ENCODE assay signal across 13 cellular contexts in genomic region chr18:8747440-8747937, GRCh38. TPM values are rescaled to one million over a fixed set of nuclear protein-coding genes. Genes with fewer than 3 reads are reported as not detected.
A peak's percentile ranks its signal among the peaks of the same experiment; 100 is the strongest.
DNase-seq lines count a peak whose midpoint lies in the region; ATAC-seq and TF ChIP-seq lines count a peak whose summit lies in the region.
"Had no signal": no experiment of that assay in that cellular context is flagged by ENCODE, and none has a peak within 500 bp of the region (broad histone marks: within the 10 kb centered on the region; RNA-seq: fewer than 3 reads in every experiment).

No MANE protein-coding gene starts in this region.

- H3K27ac Mint-ChIP-seq in activated T-helper 17 cell treated with anti-CD3 and anti-CD28 coated beads, Interleukin-2, amount 50 U/mL, for 72 hours, result no peak overlapping the region
- no peak overlapping the region for H3K27ac Mint-ChIP-seq in CD14-positive monocyte

- H3K27me3 ChIP-seq in GM23248 (replicated peaks; ENCODE audit: insufficient read depth) (no peaks in the 10 kb centered on the region), stomach (no peaks in the 10 kb centered on the region)
- H3K27me3 ChIP-seq: hepatocyte had no signal

- H3K9me2 ChIP-seq in GM23248 (ENCODE audit: insufficient read depth), result no peaks in the 10 kb centered on the region

- peaks cover 67% of the 10 kb centered on the region for H3F3A ChIP-seq in GM23248 (ENCODE audit: insufficient read depth)

- H3K9me3 Mint-ChIP-seq in activated T-helper 17 cell treated with anti-CD3 and anti-CD28 coated beads, Interleukin-2, amount 50 U/mL, for 72 hours, result peaks cover 6% of the 10 kb centered on the region
- H3K9me3 Mint-ChIP-seq in CD14-positive monocyte, result peaks cover 0 to 7% (median 2%) of the 10 kb centered on the region in 7 donors

- H3K9me3 ChIP-seq in GM23248 (ENCODE audit: low read depth), result no peaks in the 10 kb centered on the region
- H3K9me3 ChIP-seq in stomach, result no peaks in the 10 kb centered on the region

- WGBS in GM23248 (ENCODE audit: low coverage in 1 of 2, low lambda C conversion rate in 2 of 2, missing lambda C conversion rate in 2 of 2), 2 experiments, result 0 to 3% methylated on average over 6 of the region's 6 CpGs
- WGBS in stomach, 5 donors, result 57 to 83% (median 77%) methylated on average over 5 to 6 of the region's 6 CpGs

- 0 out of 2 replicates have a peak, but pooled peaks cover 5% of the 10 kb centered on the region for H3K36me3 ChIP-seq in GM23248 (ENCODE audit: low read depth)
- H3K36me3 ChIP-seq in stomach, result no peaks in the 10 kb centered on the region

- peak overlapping the region; percentile 57 for H3K9ac ChIP-seq in GM23248

- no peaks in the 10 kb centered on the region for H4K20me1 ChIP-seq in GM23248 (ENCODE audit: insufficient read depth)

- H3K4me2 ChIP-seq in GM23248 (ENCODE audit: unreplicated experiment), result peak overlapping the region; percentile 47
- H3K4me2 ChIP-seq: hepatocyte had no signal

- in situ Hi-C loops in GM23248 (cut with MboI), result no loop called here

- no peaks in the 10 kb centered on the region for H3K27me3 Mint-ChIP-seq in activated T-helper 17 cell treated with anti-CD3 and anti-CD28 coated beads, Interleukin-2, amount 50 U/mL, for 72 hours
- H3K27me3 Mint-ChIP-seq in CD14-positive monocyte (ENCODE audit: low read depth in 3 of 3), result no peaks in the 10 kb centered on the region

- H3K4me1 Mint-ChIP-seq in activated T-helper 17 cell treated with anti-CD3 and anti-CD28 coated beads, Interleukin-2, amount 50 U/mL, for 72 hours, result peaks cover 7% of the 10 kb centered on the region
- peaks cover 20% of the 10 kb centered on the region for H3K4me1 Mint-ChIP-seq in CD14-positive monocyte

- TF ChIP-seq EP300 in stomach (IDR thresholded peaks at IDR 0.05), result no peak

- H3K27ac ChIP-seq in GM23248 (peak overlapping the region; percentile 85), stomach (peak overlapping the region in 4 of 5 donors; percentile 30 to 75 (median 58))
- H3K27ac ChIP-seq: hepatocyte had no signal

- H3K79me2 ChIP-seq in GM23248 (ENCODE audit: insufficient read depth), result peaks cover 76% of the 10 kb centered on the region

- H2AFZ ChIP-seq in GM23248, result no peak overlapping the region
- H2AFZ ChIP-seq: hepatocyte had no signal

- intact Hi-C loops in stomach (cut with DNase I; ENCODE audit: low total_unique reads), result no loop called here
- intact Hi-C loops in CD14-positive monocyte (cut with micrococcal nuclease), result no loop called here
- intact Hi-C loops in left ventricle myocardium superior (cut with micrococcal nuclease), result no loop called here

- TF ChIP-seq CTCF in foreskin fibroblast (IDR thresholded peaks at IDR 0.05; ENCODE audit: low read depth, low read length), result no peak
- TF ChIP-seq CTCF in stomach (IDR thresholded peaks at IDR 0.05), result no peak
- TF ChIP-seq CTCF in CD14-positive monocyte (IDR thresholded peaks at IDR 0.05), result no peak

- H3K36me3 Mint-ChIP-seq in activated T-helper 17 cell treated with anti-CD3 and anti-CD28 coated beads, Interleukin-2, amount 50 U/mL, for 72 hours (ENCODE audit: low read depth), result no peaks in the 10 kb centered on the region
- H3K36me3 Mint-ChIP-seq in CD14-positive monocyte, result no peaks in the 10 kb centered on the region

- DNase-seq in GM23248, result peak; percentile 92
- peak; percentile 70 for DNase-seq in amniotic epithelial cell (ENCODE audit: low read depth)
- peak; percentile 85 to 89 for DNase-seq in foreskin fibroblast
- no peak for DNase-seq in stomach
- DNase-seq in CD14-positive monocyte (ENCODE audit: low spot score), result no peak
- DNase-seq in NCI-H526 treated with DMSO at 0.1 percent for 48 hours (lab: John Stamatoyannopoulos, UW), result no peak
- no peak for DNase-seq in left ventricle myocardium superior
- DNase-seq: activated CD4-positive, alpha-beta T cell treated with anti-CD3 and anti-CD28 coated beads for 1 hour; cerebellar nuclear complex; DMS79 treated with DMSO at 0.1 percent for 48 hours; NCI-H526 had no signal

- TF ChIP-seq POLR2A in stomach (IDR thresholded peaks at IDR 0.05), result no peak

- H3K4me3 ChIP-seq in GM23248, result no peak overlapping the region; the same call in 1 of the 2 replicates
- H3K4me3 ChIP-seq in foreskin fibroblast (ENCODE audit: low read depth in 1 of 2, low read length in 2 of 2), result no peak overlapping the region
- H3K4me3 ChIP-seq in stomach, result no peak overlapping the region
- H3K4me3 ChIP-seq: hepatocyte had no signal

- H3K4me1 ChIP-seq in GM23248 (ENCODE audit: insufficient read depth), result peaks cover 78% of the 10 kb centered on the region
- peaks cover 0 to 53% (median 18%) of the 10 kb centered on the region in 4 donors for H3K4me1 ChIP-seq in stomach

- H3K4me3 Mint-ChIP-seq in activated T-helper 17 cell treated with anti-CD3 and anti-CD28 coated beads, Interleukin-2, amount 50 U/mL, for 72 hours, result no peak overlapping the region
- no peak overlapping the region for H3K4me3 Mint-ChIP-seq in CD14-positive monocyte

- ATAC-seq in activated T-helper 17 cell treated with anti-CD3 and anti-CD28 coated beads, Interleukin-2, amount 50 U/mL, for 72 hours (replicated peaks), result no peak
- no peak for ATAC-seq in left ventricle myocardium superior

RNA-seq across cellular contexts. Expression of gene MTCL1, which starts 42.1 kb away (rescaled TPM):
- total RNA-seq in GM23248 (2014; rRNA removed; shearing (Covaris generic)), result 34.4 and 36.9 TPM in 2 replicates
- 7.8 and 10.3 TPM in 2 replicates for polyA plus RNA-seq in GM23248 (2016; fragmentation: Nextera tagmentation; extraction: Ambion mirVana)
- 100 to 1,000 TPM in 1 of 5 donors, 10 to 100 TPM in 4; 13.6 to 225 (median 37.7) TPM for total RNA-seq in stomach
- 1 to 10 TPM; 2.3 to 9.5 (median 5.5) TPM for polyA plus RNA-seq in stomach
- under 1 TPM; 0.64 to 0.95 TPM for total RNA-seq in activated T-helper 17 cell treated with anti-CD3 and anti-CD28 coated beads, Interleukin-2, amount 50 U/mL, for 72 hours
- not detected for polyA plus RNA-seq in CD14-positive monocyte
- total RNA-seq in left ventricle myocardium superior, result 6.7 TPM

Comparison
In these comparisons a context has a peak if more than half of its experiments do, and no peak if none do; other contexts are left out.
1. DNase-seq: peak in GM23248 (single experiment), amniotic epithelial cell (single experiment) and foreskin fibroblast (2 of 2); none in stomach (single experiment), CD14-positive monocyte (single experiment), NCI-H526 treated with DMSO at 0.1 percent for 48 hours (single experiment) and left ventricle myocardium superior (single experiment).